ENCODE assay signal across 26 cellular contexts in genomic region chrX:9205599-9206223, GRCh38.
DNase-seq lines count a peak whose midpoint lies in the region; ATAC-seq and TF ChIP-seq lines count a peak whose summit lies in the region.
"Had no signal": no experiment of that assay in that cellular context is flagged by ENCODE, and none has a peak within 500 bp of the region (broad histone marks: within the 10 kb centered on the region; RNA-seq: fewer than 3 reads in every experiment).

No MANE protein-coding gene starts in this region.

- H3K27me3 ChIP-seq in OCI-LY1 (ENCODE audit: insufficient read depth, low read length): no peaks in the 10 kb centered on the region
- H3K27me3 ChIP-seq: BLaER1 treated with 17β-estradiol and CSF1 and Interleukin-3, amounts not matched to agents 10 nM and 100 nM had no signal

- no peaks in the 10 kb centered on the region for H3K36me3 Mint-ChIP-seq in activated CD8-positive, alpha-beta T cell treated with anti-CD3 and anti-CD28 coated beads for 36 hours (ENCODE audit: low read depth)
- H3K36me3 Mint-ChIP-seq in activated CD8-positive, alpha-beta T cell treated with anti-CD3 and anti-CD28 coated beads, Interleukin-2, amount 10 ng/mL, durations not matched to agents 7 days and 5 days (ENCODE audit: low read depth): no peaks in the 10 kb centered on the region
- H3K36me3 Mint-ChIP-seq in immature natural killer cell: no peaks in the 10 kb centered on the region
- no peaks in the 10 kb centered on the region for H3K36me3 Mint-ChIP-seq in stimulated activated effector memory CD8-positive, alpha-beta T cell treated with anti-CD3 and anti-CD28 coated beads, Interleukin-12 subunit alpha, Interleukin-12 subunit beta, amount 100 ng/mL, for 72 hours
- H3K36me3 Mint-ChIP-seq: CD4-positive, alpha-beta memory T cell had no signal

- no peaks in the 10 kb centered on the region for H4K20me1 ChIP-seq in OCI-LY1 (ENCODE audit: insufficient read depth, low read length)
- H4K20me1 ChIP-seq: BLaER1 treated with 17β-estradiol and CSF1 and Interleukin-3, amounts not matched to agents 10 nM and 100 nM had no signal

- H3K79me2 ChIP-seq in OCI-LY1 (ENCODE audit: insufficient read depth, low read length): no peaks in the 10 kb centered on the region

- H3K9me3 ChIP-seq in OCI-LY1 (ENCODE audit: low read length): no peaks in the 10 kb centered on the region

- peak overlapping the region; percentile 37 for H3K4me3 ChIP-seq in OCI-LY1 (ENCODE audit: low read depth, low read length, poor library complexity, severe bottlenecking)
- H3K4me3 ChIP-seq: BLaER1 treated with 17β-estradiol and CSF1 and Interleukin-3, amounts not matched to agents 10 nM and 100 nM had no signal

- POLR2A ChIA-PET in activated CD8-positive, alpha-beta T cell treated with anti-CD3 and anti-CD28 coated beads for 36 hours (lab: Charles Lee): no interaction called here
- POLR2A ChIA-PET in activated CD8-positive, alpha-beta T cell treated with anti-CD3 and anti-CD28 coated beads, Interleukin-2, amount 10 ng/mL, durations not matched to agents 7 days and 5 days (lab: Charles Lee): interaction anchor here (0.7 kb wide), 1 partner anchor 862 kb away, joined by 4 read pairs; no protein-coding TSS in a partner anchor

- no peak for TF ChIP-seq CTCF in activated CD8-positive, alpha-beta T cell treated with anti-CD3 and anti-CD28 coated beads for 36 hours (IDR thresholded peaks at IDR 0.05)
- TF ChIP-seq CTCF in OCI-LY1 (IDR thresholded peaks at IDR 0.05; ENCODE audit: low read length) (no peak), GM13977 (IDR thresholded peaks at IDR 0.05; ENCODE audit: extremely low read depth, insufficient read depth, missing control alignments) (no peak)

- in situ Hi-C loops in GM13977 (cut with MboI; ENCODE audit: low pct_unique_long_range_greater_than_20kb, low sequenced_read_pairs, unreplicated experiment) (no loop called here), ACHN (cut with HindIII; ENCODE audit: low pct_ligation_motif_present, low pct_unique_long_range_greater_than_20kb, low sequenced_read_pairs) (no loop called here)

- intact Hi-C loops in activated CD8-positive, alpha-beta T cell treated with anti-CD3 and anti-CD28 coated beads for 36 hours (cut with micrococcal nuclease): no loop called here

- no peaks in the 10 kb centered on the region for H3K9me2 ChIP-seq in OCI-LY1 (ENCODE audit: low read depth, low read length)

- H3K27ac ChIP-seq in OCI-LY1 (ENCODE audit: low read depth, low read length, poor library complexity, severe bottlenecking): peak overlapping the region; percentile 65
- H3K27ac ChIP-seq: 22Rv1; BLaER1 treated with 17β-estradiol and CSF1 and Interleukin-3, amounts not matched to agents 10 nM and 100 nM had no signal

- ATAC-seq in activated CD8-positive, alpha-beta T cell treated with anti-CD3 and anti-CD28 coated beads for 36 hours: peak; percentile 56
- ATAC-seq in activated CD8-positive, alpha-beta T cell treated with anti-CD3 and anti-CD28 coated beads, Interleukin-2, amount 10 ng/mL, durations not matched to agents 7 days and 5 days: no peak
- peak; percentile 60 for ATAC-seq in stimulated activated effector memory CD8-positive, alpha-beta T cell treated with anti-CD3 and anti-CD28 coated beads, Interleukin-12 subunit alpha, Interleukin-12 subunit beta, amount 100 ng/mL, for 72 hours
- ATAC-seq: HCT116, Panc1 had no signal

- H3K27me3 Mint-ChIP-seq in activated CD8-positive, alpha-beta T cell treated with anti-CD3 and anti-CD28 coated beads for 36 hours: no peaks in the 10 kb centered on the region
- peaks cover 2% of the 10 kb centered on the region for H3K27me3 Mint-ChIP-seq in activated CD8-positive, alpha-beta T cell treated with anti-CD3 and anti-CD28 coated beads, Interleukin-2, amount 10 ng/mL, durations not matched to agents 7 days and 5 days (ENCODE audit: low read depth)
- peaks cover 1 to 9% (median 3%) of the 10 kb centered on the region in 3 donors for H3K27me3 Mint-ChIP-seq in immature natural killer cell (ENCODE audit: low read depth in 3 of 3)

- peaks cover 13% of the 10 kb centered on the region for H3K4me1 Mint-ChIP-seq in activated CD8-positive, alpha-beta T cell treated with anti-CD3 and anti-CD28 coated beads for 36 hours (ENCODE audit: low read depth)
- H3K4me1 Mint-ChIP-seq in activated CD8-positive, alpha-beta T cell treated with anti-CD3 and anti-CD28 coated beads, Interleukin-2, amount 10 ng/mL, durations not matched to agents 7 days and 5 days (ENCODE audit: low read depth): peaks cover 5% of the 10 kb centered on the region
- H3K4me1 Mint-ChIP-seq in immature natural killer cell: peaks cover 39 to 46% of the 10 kb centered on the region in 2 donors
- H3K4me1 Mint-ChIP-seq in stimulated activated effector memory CD8-positive, alpha-beta T cell treated with anti-CD3 and anti-CD28 coated beads, Interleukin-12 subunit alpha, Interleukin-12 subunit beta, amount 100 ng/mL, for 72 hours: peaks cover 20% of the 10 kb centered on the region

- no peak overlapping the region for H3K4me3 Mint-ChIP-seq in activated CD8-positive, alpha-beta T cell treated with anti-CD3 and anti-CD28 coated beads for 36 hours
- H3K4me3 Mint-ChIP-seq in activated CD8-positive, alpha-beta T cell treated with anti-CD3 and anti-CD28 coated beads, Interleukin-2, amount 10 ng/mL, durations not matched to agents 7 days and 5 days: no peak overlapping the region
- H3K4me3 Mint-ChIP-seq in immature natural killer cell: peak overlapping the region; percentile 57 to 87 (median 69)
- H3K4me3 Mint-ChIP-seq in stimulated activated effector memory CD8-positive, alpha-beta T cell treated with anti-CD3 and anti-CD28 coated beads, Interleukin-12 subunit alpha, Interleukin-12 subunit beta, amount 100 ng/mL, for 72 hours: peak overlapping the region; percentile 43

- CTCF ChIA-PET in activated CD8-positive, alpha-beta T cell treated with anti-CD3 and anti-CD28 coated beads for 36 hours (lab: Charles Lee): interaction anchor here (1.6 kb wide), 1 partner anchor 13 kb away, joined by 4 read pairs; no protein-coding TSS in a partner anchor
- CTCF ChIA-PET in activated CD8-positive, alpha-beta T cell treated with anti-CD3 and anti-CD28 coated beads, Interleukin-2, amount 10 ng/mL, durations not matched to agents 7 days and 5 days (lab: Charles Lee): no interaction called here

- peak overlapping the region; percentile 18 for H3K27ac Mint-ChIP-seq in activated CD8-positive, alpha-beta T cell treated with anti-CD3 and anti-CD28 coated beads for 36 hours
- H3K27ac Mint-ChIP-seq in activated CD8-positive, alpha-beta T cell treated with anti-CD3 and anti-CD28 coated beads, Interleukin-2, amount 10 ng/mL, durations not matched to agents 7 days and 5 days: no peak overlapping the region
- H3K27ac Mint-ChIP-seq in immature natural killer cell: peak overlapping the region; percentile 79 to 95 (median 90)
- peak overlapping the region; percentile 16 for H3K27ac Mint-ChIP-seq in stimulated activated effector memory CD8-positive, alpha-beta T cell treated with anti-CD3 and anti-CD28 coated beads, Interleukin-12 subunit alpha, Interleukin-12 subunit beta, amount 100 ng/mL, for 72 hours
- H3K27ac Mint-ChIP-seq: CD4-positive, alpha-beta memory T cell had no signal

- no peak for DNase-seq in activated CD8-positive, alpha-beta T cell treated with anti-CD3 and anti-CD28 coated beads for 36 hours
- DNase-seq in activated CD8-positive, alpha-beta T cell treated with anti-CD3 and anti-CD28 coated beads, Interleukin-2, amount 10 ng/mL, durations not matched to agents 7 days and 5 days: no peak
- DNase-seq in immature natural killer cell (peak; percentile 53 to 59 (median 57)), GM13977 (ENCODE audit: low spot score) (no peak), ACHN (no peak), HPDE6-E6E7 (ENCODE audit: extremely low spot score) (no peak)
- no peak for DNase-seq in stimulated activated effector memory CD8-positive, alpha-beta T cell treated with anti-CD3 and anti-CD28 coated beads, Interleukin-12 subunit alpha, Interleukin-12 subunit beta, amount 100 ng/mL, for 72 hours (ENCODE audit: low spot score in 2 of 2)
- DNase-seq: Calu3; CD4-positive, alpha-beta memory T cell; DMS153; GDM1; GOT3; Karpas-422; MV-4-11; NCI-H1105 treated with DMSO at 0.1 percent for 48 hours; NCI-H2081; NCI-H2171; NCI-H345; NCI-H524; NCI-H774; NK-92 treated with Interleukin-12 subunit alpha and Interleukin-12 subunit beta, amount 100 ng/mL, for 24 hours had no signal

- no peaks in the 10 kb centered on the region for H3K36me3 ChIP-seq in OCI-LY1 (ENCODE audit: insufficient read depth, low read length)
- H3K36me3 ChIP-seq: BLaER1 treated with 17β-estradiol and CSF1 and Interleukin-3, amounts not matched to agents 10 nM and 100 nM had no signal

- H2AFZ ChIP-seq in OCI-LY1 (ENCODE audit: low read length): no peak overlapping the region

- H3F3A ChIP-seq in OCI-LY1 (ENCODE audit: insufficient read depth, low read length): no peaks in the 10 kb centered on the region

- peak overlapping the region; percentile 31 for H3K4me2 ChIP-seq in OCI-LY1 (ENCODE audit: low read length)
- H3K4me2 ChIP-seq: BLaER1 treated with 17β-estradiol and CSF1 and Interleukin-3, amounts not matched to agents 10 nM and 100 nM had no signal

- H3K9me3 Mint-ChIP-seq in activated CD8-positive, alpha-beta T cell treated with anti-CD3 and anti-CD28 coated beads for 36 hours: no peaks in the 10 kb centered on the region
- H3K9me3 Mint-ChIP-seq in activated CD8-positive, alpha-beta T cell treated with anti-CD3 and anti-CD28 coated beads, Interleukin-2, amount 10 ng/mL, durations not matched to agents 7 days and 5 days (ENCODE audit: insufficient read depth): no peaks in the 10 kb centered on the region
- H3K9me3 Mint-ChIP-seq in immature natural killer cell: no peaks in the 10 kb centered on the region
- H3K9me3 Mint-ChIP-seq in stimulated activated effector memory CD8-positive, alpha-beta T cell treated with anti-CD3 and anti-CD28 coated beads, Interleukin-12 subunit alpha, Interleukin-12 subunit beta, amount 100 ng/mL, for 72 hours: no peaks in the 10 kb centered on the region

- peak overlapping the region; percentile 51 for H3K9ac ChIP-seq in OCI-LY1 (ENCODE audit: low read length)
- H3K9ac ChIP-seq: BLaER1 treated with 17β-estradiol and CSF1 and Interleukin-3, amounts not matched to agents 10 nM and 100 nM had no signal

- peaks cover 39% of the 10 kb centered on the region for H3K4me1 ChIP-seq in OCI-LY1 (ENCODE audit: insufficient read depth, low read length, severe bottlenecking)
- H3K4me1 ChIP-seq: BLaER1 treated with 17β-estradiol and CSF1 and Interleukin-3, amounts not matched to agents 10 nM and 100 nM had no signal

Comparison
In these comparisons a context has a peak if more than half of its experiments do, and no peak if none do; other contexts are left out.
1. DNase-seq: peak in immature natural killer cell (3 of 3); none in activated CD8-positive, alpha-beta T cell treated with anti-CD3 and anti-CD28 coated beads for 36 hours (single experiment), activated CD8-positive, alpha-beta T cell treated with anti-CD3 and anti-CD28 coated beads, Interleukin-2, amount 10 ng/mL, durations not matched to agents 7 days and 5 days (single experiment), stimulated activated effector memory CD8-positive, alpha-beta T cell treated with anti-CD3 and anti-CD28 coated beads, Interleukin-12 subunit alpha, Interleukin-12 subunit beta, amount 100 ng/mL, for 72 hours (0 of 2), GM13977 (single experiment), ACHN (single experiment) and HPDE6-E6E7 (single experiment).
2. H3K4me3 Mint-ChIP-seq: peak in immature natural killer cell (5 of 5) and stimulated activated effector memory CD8-positive, alpha-beta T cell treated with anti-CD3 and anti-CD28 coated beads, Interleukin-12 subunit alpha, Interleukin-12 subunit beta, amount 100 ng/mL, for 72 hours (single experiment); none in activated CD8-positive, alpha-beta T cell treated with anti-CD3 and anti-CD28 coated beads for 36 hours (single experiment) and activated CD8-positive, alpha-beta T cell treated with anti-CD3 and anti-CD28 coated beads, Interleukin-2, amount 10 ng/mL, durations not matched to agents 7 days and 5 days (single experiment).